Comparison of ENCODE assay signal across 27 cellular contexts in genomic region chr15:71397377-71397776, GRCh38.
DNase-seq lines count a peak whose midpoint lies in the region; ATAC-seq and TF ChIP-seq lines count a peak whose summit lies in the region.
"Had no signal": no experiment of that assay in that cellular context is flagged by ENCODE, and none has a peak within 500 bp of the region (broad histone marks: within the 10 kb centered on the region; RNA-seq: fewer than 3 reads in every experiment).

No MANE protein-coding gene starts in this region.

- ATAC-seq in lung (ENCODE audit: insufficient read depth, low FRiP score) (no peak), left lobe of liver (no peak)
- ATAC-seq: activated T-cell treated with anti-CD3 and anti-CD28 coated beads, Interleukin-2, amount 50 U/mL, for 72 hours; heart right ventricle; SK-N-SH treated with all-trans-retinoic acid at 6 μM for 48 hours had no signal

- H3K4me1 ChIP-seq in lung (ENCODE audit: control insufficient read depth in 2 of 2, insufficient read depth in 2 of 2, low read length in 2 of 2): peaks cover 0 to 8% of the 10 kb centered on the region in 2 donors
- H3K4me1 ChIP-seq: testis had no signal

- TF ChIP-seq CTCF in epithelial cell of esophagus (IDR thresholded peaks at IDR 0.05; ENCODE audit: insufficient read depth, low read depth, low read length, missing control alignments): no peak
- no peak for TF ChIP-seq CTCF in lung (IDR thresholded peaks at IDR 0.05; ENCODE audit: control extremely low read depth, extremely low read depth)

- H3K4me3 ChIP-seq in epithelial cell of esophagus (ENCODE audit: low read length): no peak overlapping the region
- no peak overlapping the region for H3K4me3 ChIP-seq in lung
- H3K4me3 ChIP-seq: GM23248, heart right ventricle, left ventricle myocardium inferior, ovary, testis had no signal

- H3K36me3 ChIP-seq in lung (ENCODE audit: control insufficient read depth in 2 of 2, insufficient read depth in 2 of 2, low read length in 2 of 2): no peaks in the 10 kb centered on the region
- H3K36me3 ChIP-seq: heart right ventricle, left ventricle myocardium inferior, ovary had no signal

- peak; percentile 38 for DNase-seq in HCEC 1CT
- peak; percentile 30 for DNase-seq in NCI-H2029 (lab: John Stamatoyannopoulos, UW)
- peak; percentile 30 for DNase-seq in epithelial cell of esophagus (ENCODE audit: low read depth)
- DNase-seq in lung (ENCODE audit: low spot score): peak; percentile 61
- DNase-seq in NCI-H1105 treated with DMSO at 0.1 percent for 48 hours (lab: John Stamatoyannopoulos, UW): no peak
- DNase-seq in NCI-H1417 treated with DMSO at 0.1 percent for 48 hours (lab: John Stamatoyannopoulos, UW): no peak
- DNase-seq in left lobe of liver (ENCODE audit: low spot score): no peak
- no peak for DNase-seq in foreskin melanocyte
- DNase-seq: activated CD4-positive, alpha-beta T cell treated with anti-CD3 and anti-CD28 coated beads, Interleukin-2, amount 10 ng/mL, durations not matched to agents 7 days and 5 days; activated naive CD4-positive, alpha-beta T cell treated with anti-CD3 and anti-CD28 coated beads for 36 hours; activated T-cell treated with anti-CD3 and anti-CD28 coated beads, Interleukin-2, amount 50 U/mL, for 72 hours; CD4-positive, CD25-positive, alpha-beta regulatory T cell; dermis blood vessel endothelial cell; GM23248; heart right ventricle; left ventricle myocardium inferior; MV-4-11; NCI-H1694 treated with DMSO at 0.1 percent for 48 hours; NCI-H2227 treated with DMSO at 0.1 percent for 48 hours; stimulated activated CD4-positive, alpha-beta T cell treated with anti-CD3 and anti-CD28 coated beads, Interleukin-4, amount 100 ng/mL, for 4 hours; stimulated activated naive CD4-positive, alpha-beta T cell; T-helper 2 cell; testis had no signal

- no peak overlapping the region for H3K27ac ChIP-seq in lung (ENCODE audit: low read depth in 1 of 2, low read length in 1 of 2)
- H3K27ac ChIP-seq: GM23248, heart right ventricle, KMS-11, left ventricle myocardium inferior, ovary, testis, VCaP had no signal

- H3K27me3 ChIP-seq in lung (ENCODE audit: control insufficient read depth, insufficient read depth): no peaks in the 10 kb centered on the region
- H3K27me3 ChIP-seq: heart right ventricle, ovary, testis had no signal

- WGBS in lung, 2 donors: 57 to 82% methylated on average over 2 of the region's 2 CpGs

- no peaks in the 10 kb centered on the region for H3K9me3 ChIP-seq in lung (ENCODE audit: control insufficient read depth in 2 of 2, insufficient read depth in 1 of 2, low read length in 1 of 2)
- H3K9me3 ChIP-seq: heart right ventricle, left ventricle myocardium inferior, ovary, testis had no signal

Comparison
In these comparisons a context has a peak if more than half of its experiments do, and no peak if none do; other contexts are left out.
1. DNase-seq: peak in HCEC 1CT (single experiment), NCI-H2029 (single experiment), epithelial cell of esophagus (single experiment) and lung (single experiment); none in NCI-H1105 treated with DMSO at 0.1 percent for 48 hours (single experiment), NCI-H1417 treated with DMSO at 0.1 percent for 48 hours (single experiment), left lobe of liver (single experiment) and foreskin melanocyte (single experiment).